1 cellular context compared by ENCODE assay signal in the genomic region with DNA sequence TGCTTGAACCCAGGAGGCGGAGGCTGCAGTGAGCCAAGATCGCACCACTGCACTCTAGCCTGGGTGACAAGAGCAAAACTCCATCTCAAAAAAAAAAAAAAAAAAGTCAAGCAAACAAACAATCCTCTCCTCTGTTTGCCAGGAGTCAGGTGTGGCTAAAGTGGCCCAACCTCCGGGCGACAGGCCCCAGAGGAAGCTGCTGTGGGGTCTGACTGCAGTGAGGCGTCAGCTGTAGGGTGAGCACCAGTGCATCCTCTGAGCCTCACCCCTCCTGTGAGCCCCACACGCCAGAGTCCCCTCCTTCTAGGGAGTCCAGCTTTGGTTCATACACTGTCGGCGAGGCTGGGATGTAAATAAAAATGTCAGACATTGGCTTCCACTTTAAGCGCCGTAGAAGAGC.
TF ChIP-seq lines count a peak whose summit lies in the region.

No MANE protein-coding gene starts in this region.

TF ChIP-seq in SK-N-SH treated with all-trans-retinoic acid at 6 μM for 48 hours, 23 proteins besides CTCF, POLR2A, EP300 and RAD21 (continued from another document):
- TF ChIP-seq, protein P1, sequence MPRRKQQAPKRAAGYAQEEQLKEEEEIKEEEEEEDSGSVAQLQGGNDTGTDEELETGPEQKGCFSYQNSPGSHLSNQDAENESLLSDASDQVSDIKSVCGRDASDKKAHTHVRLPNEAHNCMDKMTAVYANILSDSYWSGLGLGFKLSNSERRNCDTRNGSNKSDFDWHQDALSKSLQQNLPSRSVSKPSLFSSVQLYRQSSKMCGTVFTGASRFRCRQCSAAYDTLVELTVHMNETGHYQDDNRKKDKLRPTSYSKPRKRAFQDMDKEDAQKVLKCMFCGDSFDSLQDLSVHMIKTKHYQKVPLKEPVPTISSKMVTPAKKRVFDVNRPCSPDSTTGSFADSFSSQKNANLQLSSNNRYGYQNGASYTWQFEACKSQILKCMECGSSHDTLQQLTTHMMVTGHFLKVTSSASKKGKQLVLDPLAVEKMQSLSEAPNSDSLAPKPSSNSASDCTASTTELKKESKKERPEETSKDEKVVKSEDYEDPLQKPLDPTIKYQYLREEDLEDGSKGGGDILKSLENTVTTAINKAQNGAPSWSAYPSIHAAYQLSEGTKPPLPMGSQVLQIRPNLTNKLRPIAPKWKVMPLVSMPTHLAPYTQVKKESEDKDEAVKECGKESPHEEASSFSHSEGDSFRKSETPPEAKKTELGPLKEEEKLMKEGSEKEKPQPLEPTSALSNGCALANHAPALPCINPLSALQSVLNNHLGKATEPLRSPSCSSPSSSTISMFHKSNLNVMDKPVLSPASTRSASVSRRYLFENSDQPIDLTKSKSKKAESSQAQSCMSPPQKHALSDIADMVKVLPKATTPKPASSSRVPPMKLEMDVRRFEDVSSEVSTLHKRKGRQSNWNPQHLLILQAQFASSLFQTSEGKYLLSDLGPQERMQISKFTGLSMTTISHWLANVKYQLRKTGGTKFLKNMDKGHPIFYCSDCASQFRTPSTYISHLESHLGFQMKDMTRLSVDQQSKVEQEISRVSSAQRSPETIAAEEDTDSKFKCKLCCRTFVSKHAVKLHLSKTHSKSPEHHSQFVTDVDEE (CRISPR knock-in tag; IDR thresholded peaks at IDR 0.05) = no peak
